ENCODE assay signal across 1 cellular context in the genomic region with DNA sequence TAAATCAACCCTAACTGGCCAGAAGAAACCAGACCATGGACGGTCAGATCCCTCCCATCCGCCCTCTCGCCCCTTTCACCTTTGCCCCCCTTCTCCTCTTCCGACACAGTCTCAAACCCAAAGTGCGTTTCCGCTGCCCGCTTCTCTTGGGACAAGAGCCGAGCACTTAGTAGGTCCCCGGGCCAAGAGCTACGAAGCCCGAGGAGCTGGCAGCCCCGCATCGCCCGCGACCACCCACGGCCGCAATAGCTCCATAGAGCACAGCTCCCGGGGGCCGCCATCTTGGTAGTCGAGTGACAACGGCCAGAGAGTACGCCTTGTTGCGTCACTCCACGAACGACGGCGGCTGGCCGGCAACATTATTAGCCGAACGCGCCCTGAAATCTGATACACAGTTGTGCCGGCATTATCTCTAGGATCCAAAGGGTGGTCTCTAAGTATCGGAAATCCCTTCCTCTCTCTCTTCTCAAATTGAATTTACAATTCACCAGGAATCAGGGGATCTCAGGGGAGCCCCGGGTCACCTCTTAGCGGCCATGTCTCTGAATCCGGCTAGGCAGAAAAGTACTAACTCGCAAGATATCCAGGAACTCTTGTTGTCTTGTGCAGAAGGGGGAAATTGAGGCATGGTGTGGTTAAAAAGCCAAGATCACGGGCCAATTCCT.
A peak's percentile ranks its signal among the peaks of the same experiment; 100 is the strongest.
TF ChIP-seq lines count a peak whose summit lies in the region.

A gene with protein sequence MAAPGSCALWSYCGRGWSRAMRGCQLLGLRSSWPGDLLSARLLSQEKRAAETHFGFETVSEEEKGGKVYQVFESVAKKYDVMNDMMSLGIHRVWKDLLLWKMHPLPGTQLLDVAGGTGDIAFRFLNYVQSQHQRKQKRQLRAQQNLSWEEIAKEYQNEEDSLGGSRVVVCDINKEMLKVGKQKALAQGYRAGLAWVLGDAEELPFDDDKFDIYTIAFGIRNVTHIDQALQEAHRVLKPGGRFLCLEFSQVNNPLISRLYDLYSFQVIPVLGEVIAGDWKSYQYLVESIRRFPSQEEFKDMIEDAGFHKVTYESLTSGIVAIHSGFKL (minus strand): TSS at position 298 of the 665 bp plus-strand sequence. CDS start 17 bp downstream, at position 281.

TF ChIP-seq in HepG2, 621 proteins besides CTCF, POLR2A, EP300 and RAD21 (continued from another document and continues in another):
- TF ChIP-seq ZNF639 (CRISPR knock-in tag; conservative IDR thresholded peaks at IDR 0.05) = 0 out of 2 replicates have a peak, but pooled peaks have one; percentile 46
- TF ChIP-seq E2F5 (CRISPR knock-in tag; conservative IDR thresholded peaks at IDR 0.05) = no peak
- peak; percentile 31; the same call in 1 of the 2 replicates for TF ChIP-seq SP4 (CRISPR knock-in tag; IDR thresholded peaks at IDR 0.05)
- TF ChIP-seq HOXA5 (CRISPR knock-in tag; IDR thresholded peaks at IDR 0.05) = peak; percentile 77
- TF ChIP-seq, protein P1, sequence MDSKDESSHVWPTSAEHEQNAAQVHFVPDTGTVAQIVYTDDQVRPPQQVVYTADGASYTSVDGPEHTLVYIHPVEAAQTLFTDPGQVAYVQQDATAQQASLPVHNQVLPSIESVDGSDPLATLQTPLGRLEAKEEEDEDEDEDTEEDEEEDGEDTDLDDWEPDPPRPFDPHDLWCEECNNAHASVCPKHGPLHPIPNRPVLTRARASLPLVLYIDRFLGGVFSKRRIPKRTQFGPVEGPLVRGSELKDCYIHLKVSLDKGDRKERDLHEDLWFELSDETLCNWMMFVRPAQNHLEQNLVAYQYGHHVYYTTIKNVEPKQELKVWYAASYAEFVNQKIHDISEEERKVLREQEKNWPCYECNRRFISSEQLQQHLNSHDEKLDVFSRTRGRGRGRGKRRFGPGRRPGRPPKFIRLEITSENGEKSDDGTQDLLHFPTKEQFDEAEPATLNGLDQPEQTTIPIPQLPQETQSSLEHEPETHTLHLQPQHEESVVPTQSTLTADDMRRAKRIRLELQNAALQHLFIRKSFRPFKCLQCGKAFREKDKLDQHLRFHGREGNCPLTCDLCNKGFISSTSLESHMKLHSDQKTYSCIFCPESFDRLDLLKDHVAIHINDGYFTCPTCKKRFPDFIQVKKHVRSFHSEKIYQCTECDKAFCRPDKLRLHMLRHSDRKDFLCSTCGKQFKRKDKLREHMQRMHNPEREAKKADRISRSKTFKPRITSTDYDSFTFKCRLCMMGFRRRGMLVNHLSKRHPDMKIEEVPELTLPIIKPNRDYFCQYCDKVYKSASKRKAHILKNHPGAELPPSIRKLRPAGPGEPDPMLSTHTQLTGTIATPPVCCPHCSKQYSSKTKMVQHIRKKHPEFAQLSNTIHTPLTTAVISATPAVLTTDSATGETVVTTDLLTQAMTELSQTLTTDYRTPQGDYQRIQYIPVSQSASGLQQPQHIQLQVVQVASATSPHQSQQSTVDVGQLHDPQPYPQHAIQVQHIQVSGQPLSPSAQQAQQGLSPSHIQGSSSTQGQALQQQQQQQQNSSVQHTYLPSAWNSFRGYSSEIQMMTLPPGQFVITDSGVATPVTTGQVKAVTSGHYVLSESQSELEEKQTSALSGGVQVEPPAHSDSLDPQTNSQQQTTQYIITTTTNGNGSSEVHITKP (CRISPR knock-in tag; IDR thresholded peaks at IDR 0.05; ENCODE audit: low read depth) = peak; percentile 68; the same call in 1 of the 2 replicates
- TF ChIP-seq, protein P2, sequence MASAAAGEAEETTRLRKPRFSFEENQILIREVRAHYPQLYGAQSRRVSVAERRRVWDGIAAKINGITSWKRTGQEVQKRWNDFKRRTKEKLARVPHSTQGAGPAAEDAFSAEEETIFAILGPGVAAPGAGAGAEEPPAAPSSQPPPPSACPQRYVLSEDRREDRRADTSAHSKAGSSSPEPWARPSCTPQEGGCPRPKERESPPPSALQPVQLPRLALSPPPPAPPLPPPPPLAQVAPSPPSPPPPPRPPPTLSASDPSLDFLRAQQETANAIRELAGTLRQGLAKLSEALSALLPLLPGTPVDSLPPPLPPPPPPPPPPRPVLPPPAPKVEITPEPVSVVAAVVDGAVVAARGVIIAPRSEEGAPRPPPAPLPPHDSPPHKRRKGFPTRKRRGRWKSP (CRISPR knock-in tag; IDR thresholded peaks at IDR 0.05) = no peak
- TF ChIP-seq ZNF747 (CRISPR knock-in tag; IDR thresholded peaks at IDR 0.05; ENCODE audit: borderline replicate concordance) = no peak
- TF ChIP-seq ZNF350 (CRISPR knock-in tag; IDR thresholded peaks at IDR 0.05; ENCODE audit: borderline replicate concordance, low read depth) = peak; percentile 91
- no peak for TF ChIP-seq IKZF4 (CRISPR knock-in tag; IDR thresholded peaks at IDR 0.05; ENCODE audit: borderline replicate concordance, low read depth, not compliant biosample characterization)
- peak in 1 of 2 experiments; percentile 88; a peak in 2 of 4 replicates for TF ChIP-seq NR2F1 (CRISPR knock-in tag; IDR thresholded peaks at IDR 0.05)
- TF ChIP-seq MNT (IDR thresholded peaks at IDR 0.05) = 0 out of 2 replicates have a peak, but pooled peaks have one; percentile 2
- 0 out of 2 replicates have a peak, but pooled peaks have one; percentile 68 for TF ChIP-seq ZNF788 (CRISPR knock-in tag; IDR thresholded peaks at IDR 0.05; ENCODE audit: borderline replicate concordance)
- no peak for TF ChIP-seq REXO4 (CRISPR knock-in tag; IDR thresholded peaks at IDR 0.05; ENCODE audit: borderline replicate concordance)
- no peak for TF ChIP-seq ZBTB40 (IDR thresholded peaks at IDR 0.05)
- peak; percentile 25; the same call in 1 of the 2 replicates for TF ChIP-seq ZBTB40 (CRISPR knock-in tag; IDR thresholded peaks at IDR 0.05)
- no peak for TF ChIP-seq KLF6 (CRISPR knock-in tag; IDR thresholded peaks at IDR 0.05)
- TF ChIP-seq ATF7 (IDR thresholded peaks at IDR 0.05) = no peak
- TF ChIP-seq ATF7 (CRISPR knock-in tag; IDR thresholded peaks at IDR 0.05) = peak; percentile 86; the same call in 1 of the 2 replicates
- TF ChIP-seq ATF3 (CRISPR knock-in tag; IDR thresholded peaks at IDR 0.05) = peak; percentile 93
- peak; percentile 74; the same call in 1 of the 2 replicates for TF ChIP-seq IKZF5 (CRISPR knock-in tag; IDR thresholded peaks at IDR 0.05)
- TF ChIP-seq CEBPB (IDR thresholded peaks at IDR 0.05; ENCODE audit: borderline replicate concordance, low read depth, low read length) = peak; percentile 97
- 0 out of 2 replicates have a peak, but pooled peaks have one; percentile 65 for TF ChIP-seq TGIF2 (CRISPR knock-in tag; IDR thresholded peaks at IDR 0.05)
- peak; percentile 90 for TF ChIP-seq KDM5A (IDR thresholded peaks at IDR 0.05; ENCODE audit: borderline replicate concordance, low read length)
- TF ChIP-seq NFYB (CRISPR knock-in tag; IDR thresholded peaks at IDR 0.05) = no peak
- peak; percentile 39; the same call in 1 of the 2 replicates for TF ChIP-seq KDM6A (CRISPR knock-in tag; IDR thresholded peaks at IDR 0.05; ENCODE audit: low read depth)
- TF ChIP-seq TCF12 (IDR thresholded peaks at IDR 0.05) = no peak
- TF ChIP-seq TCF12 (CRISPR knock-in tag; IDR thresholded peaks at IDR 0.05) = no peak
- no peak for TF ChIP-seq AHR (CRISPR knock-in tag; IDR thresholded peaks at IDR 0.05)
- peak; percentile 97 for TF ChIP-seq CEBPG (CRISPR knock-in tag; IDR thresholded peaks at IDR 0.05)
- TF ChIP-seq ZNF772 (CRISPR knock-in tag; IDR thresholded peaks at IDR 0.05) = 0 out of 2 replicates have a peak, but pooled peaks have one; percentile 58
- TF ChIP-seq ZNF564 (CRISPR knock-in tag; IDR thresholded peaks at IDR 0.05) = 0 out of 2 replicates have a peak, but pooled peaks have one; percentile 22
- TF ChIP-seq IRF2 (CRISPR knock-in tag; IDR thresholded peaks at IDR 0.05) = peak; percentile 76
- TF ChIP-seq ZNF30 (CRISPR knock-in tag; IDR thresholded peaks at IDR 0.05) = 0 out of 2 replicates have a peak, but pooled peaks have one; percentile 40
- no peak for TF ChIP-seq ZNF354B (CRISPR knock-in tag; IDR thresholded peaks at IDR 0.05)
- no peak for TF ChIP-seq SP2 (CRISPR knock-in tag; IDR thresholded peaks at IDR 0.05)
- no peak; the same call in 1 of the 2 replicates for TF ChIP-seq ZSCAN20 (CRISPR knock-in tag; IDR thresholded peaks at IDR 0.05; ENCODE audit: borderline replicate concordance)
